In the genomic region with DNA sequence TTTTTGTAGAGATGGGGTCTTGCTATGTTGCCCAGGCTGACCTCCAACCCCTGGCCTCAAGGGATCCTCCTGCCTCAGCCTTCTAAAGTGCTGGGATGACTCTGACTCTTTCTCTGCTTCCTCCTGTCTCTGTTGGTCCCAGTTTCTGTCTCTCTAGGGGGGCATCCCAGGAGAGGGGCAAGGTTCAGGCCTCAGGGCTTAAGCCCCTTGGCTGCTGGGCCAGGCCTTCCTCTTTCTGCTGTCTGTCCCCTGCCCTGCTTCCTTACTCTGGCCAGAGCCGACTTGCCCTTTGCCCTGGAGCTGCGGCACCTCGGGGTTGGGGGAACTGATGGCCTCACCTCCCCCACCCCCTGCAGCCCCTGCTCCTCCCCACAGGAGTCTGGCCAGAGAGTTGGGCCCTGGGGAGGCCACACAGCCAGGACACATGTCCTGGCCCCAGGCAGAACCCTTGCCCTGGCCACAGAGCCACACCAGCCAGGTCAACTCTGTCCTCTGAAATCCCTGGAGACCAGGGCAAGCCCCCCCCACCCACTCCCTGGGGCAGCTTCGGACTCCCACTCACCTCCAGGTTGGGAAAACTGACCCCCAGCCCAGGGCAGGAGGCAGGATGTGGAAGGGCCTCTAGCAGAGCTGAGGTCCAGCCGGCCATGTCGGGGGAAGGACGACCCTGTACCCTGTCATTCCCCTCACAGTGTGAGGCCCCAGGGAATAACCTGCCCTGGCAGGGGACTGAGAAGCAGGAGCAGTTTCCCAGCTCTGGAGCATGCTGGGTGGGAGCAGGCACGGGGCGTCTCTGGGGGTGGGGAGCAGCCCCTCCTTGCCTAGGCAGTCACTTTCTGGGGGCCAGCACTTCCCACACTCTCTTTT, we compare ENCODE assay signal across 1 cellular context.
A peak's percentile ranks its signal among the peaks of the same experiment; 100 is the strongest.
TF ChIP-seq lines count a peak whose summit lies in the region.

No MANE protein-coding gene starts in this region.

TF ChIP-seq in HepG2, 621 proteins besides CTCF, POLR2A, EP300 and RAD21 (continued from another document and continues in another):
- TF ChIP-seq CEBPG (CRISPR knock-in tag; IDR thresholded peaks at IDR 0.05) (no peak), ZNF446 (CRISPR knock-in tag; IDR thresholded peaks at IDR 0.05) (no peak), PAF1 (CRISPR knock-in tag; IDR thresholded peaks at IDR 0.05) (no peak), FOXA3 (CRISPR knock-in tag; IDR thresholded peaks at IDR 0.05) (peak; percentile 44; the same call in 1 of the 2 replicates), GTF2F1 (IDR thresholded peaks at IDR 0.05; ENCODE audit: low read length) (no peak), SMAD3 (CRISPR knock-in tag; IDR thresholded peaks at IDR 0.05) (no peak), MAZ (IDR thresholded peaks at IDR 0.05; ENCODE audit: borderline replicate concordance, low read depth, low read length) (no peak), MAZ (CRISPR knock-in tag; IDR thresholded peaks at IDR 0.05; ENCODE audit: low read depth) (peak; percentile 47; the same call in 1 of the 2 replicates), ELF3 (CRISPR knock-in tag; IDR thresholded peaks at IDR 0.05) (no peak), ZNF776 (CRISPR knock-in tag; IDR thresholded peaks at IDR 0.05) (no peak; the same call in 1 of the 2 replicates), ZNF558 (CRISPR knock-in tag; IDR thresholded peaks at IDR 0.05; ENCODE audit: borderline replicate concordance) (no peak), ZSCAN29 (CRISPR knock-in tag; conservative IDR thresholded peaks at IDR 0.05) (no peak; the same call in 1 of the 2 replicates), HNRNPK (IDR thresholded peaks at IDR 0.05; ENCODE audit: low read depth, low read length, poor library complexity, severe bottlenecking) (no peak), ZSCAN22 (CRISPR knock-in tag; IDR thresholded peaks at IDR 0.05) (no peak), FOXC1 (CRISPR knock-in tag; IDR thresholded peaks at IDR 0.05; ENCODE audit: borderline replicate concordance) (no peak; the same call in 1 of the 2 replicates), FOXJ3 (CRISPR knock-in tag; IDR thresholded peaks at IDR 0.05; ENCODE audit: borderline replicate concordance) (no peak), ZNF839 (CRISPR knock-in tag; IDR thresholded peaks at IDR 0.05; ENCODE audit: borderline replicate concordance) (no peak; the same call in 1 of the 2 replicates), TCF12 (IDR thresholded peaks at IDR 0.05) (no peak), TCF12 (CRISPR knock-in tag; IDR thresholded peaks at IDR 0.05) (0 out of 2 replicates have a peak, but pooled peaks have one; percentile 60), GLI4 (CRISPR knock-in tag; IDR thresholded peaks at IDR 0.05; ENCODE audit: borderline replicate concordance) (no peak), ZBTB8A (CRISPR knock-in tag; IDR thresholded peaks at IDR 0.05; ENCODE audit: borderline replicate concordance, low read depth) (no peak), SYNCRIP (IDR thresholded peaks at IDR 0.05; ENCODE audit: insufficient read depth, low read depth, low read length) (no peak), KDM6A (CRISPR knock-in tag; IDR thresholded peaks at IDR 0.05; ENCODE audit: low read depth) (peak; percentile 83), SKI (IDR thresholded peaks at IDR 0.05; ENCODE audit: partially characterized antibody) (peak; percentile 8), MAFF (IDR thresholded peaks at IDR 0.05; ENCODE audit: low read depth, low read length) (no peak), ZNF225 (CRISPR knock-in tag; IDR thresholded peaks at IDR 0.05) (no peak), SRF (IDR thresholded peaks at IDR 0.05; ENCODE audit: low read depth, low read length) (no peak), ZFP37 (CRISPR knock-in tag; IDR thresholded peaks at IDR 0.05; ENCODE audit: borderline replicate concordance) (no peak), ZNF24 (IDR thresholded peaks at IDR 0.05) (no peak), ZNF224 (CRISPR knock-in tag; IDR thresholded peaks at IDR 0.05) (no peak), ZNF138 (CRISPR knock-in tag; IDR thresholded peaks at IDR 0.05; ENCODE audit: low read depth) (no peak), ZBTB42 (CRISPR knock-in tag; IDR thresholded peaks at IDR 0.05) (no peak; the same call in 1 of the 2 replicates), GABPB1 (CRISPR knock-in tag; IDR thresholded peaks at IDR 0.05) (peak; percentile 51), ZNF780A (CRISPR knock-in tag; IDR thresholded peaks at IDR 0.05) (no peak), ZNF101 (CRISPR knock-in tag; IDR thresholded peaks at IDR 0.05; ENCODE audit: borderline replicate concordance, low read depth) (no peak), ZNF652 (CRISPR knock-in tag; IDR thresholded peaks at IDR 0.05; ENCODE audit: borderline replicate concordance, low read depth) (no peak), ZNF841 (CRISPR knock-in tag; IDR thresholded peaks at IDR 0.05; ENCODE audit: borderline replicate concordance) (no peak)
- TF ChIP-seq, protein P1, sequence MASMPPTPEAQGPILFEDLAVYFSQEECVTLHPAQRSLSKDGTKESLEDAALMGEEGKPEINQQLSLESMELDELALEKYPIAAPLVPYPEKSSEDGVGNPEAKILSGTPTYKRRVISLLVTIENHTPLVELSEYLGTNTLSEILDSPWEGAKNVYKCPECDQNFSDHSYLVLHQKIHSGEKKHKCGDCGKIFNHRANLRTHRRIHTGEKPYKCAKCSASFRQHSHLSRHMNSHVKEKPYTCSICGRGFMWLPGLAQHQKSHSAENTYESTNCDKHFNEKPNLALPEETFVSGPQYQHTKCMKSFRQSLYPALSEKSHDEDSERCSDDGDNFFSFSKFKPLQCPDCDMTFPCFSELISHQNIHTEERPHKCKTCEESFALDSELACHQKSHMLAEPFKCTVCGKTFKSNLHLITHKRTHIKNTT (CRISPR knock-in tag; IDR thresholded peaks at IDR 0.05) = no peak
- TF ChIP-seq, protein P2, sequence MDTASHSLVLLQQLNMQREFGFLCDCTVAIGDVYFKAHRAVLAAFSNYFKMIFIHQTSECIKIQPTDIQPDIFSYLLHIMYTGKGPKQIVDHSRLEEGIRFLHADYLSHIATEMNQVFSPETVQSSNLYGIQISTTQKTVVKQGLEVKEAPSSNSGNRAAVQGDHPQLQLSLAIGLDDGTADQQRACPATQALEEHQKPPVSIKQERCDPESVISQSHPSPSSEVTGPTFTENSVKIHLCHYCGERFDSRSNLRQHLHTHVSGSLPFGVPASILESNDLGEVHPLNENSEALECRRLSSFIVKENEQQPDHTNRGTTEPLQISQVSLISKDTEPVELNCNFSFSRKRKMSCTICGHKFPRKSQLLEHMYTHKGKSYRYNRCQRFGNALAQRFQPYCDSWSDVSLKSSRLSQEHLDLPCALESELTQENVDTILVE (CRISPR knock-in tag; IDR thresholded peaks at IDR 0.05) = no peak; the same call in 1 of the 2 replicates
- TF ChIP-seq, protein P3, sequence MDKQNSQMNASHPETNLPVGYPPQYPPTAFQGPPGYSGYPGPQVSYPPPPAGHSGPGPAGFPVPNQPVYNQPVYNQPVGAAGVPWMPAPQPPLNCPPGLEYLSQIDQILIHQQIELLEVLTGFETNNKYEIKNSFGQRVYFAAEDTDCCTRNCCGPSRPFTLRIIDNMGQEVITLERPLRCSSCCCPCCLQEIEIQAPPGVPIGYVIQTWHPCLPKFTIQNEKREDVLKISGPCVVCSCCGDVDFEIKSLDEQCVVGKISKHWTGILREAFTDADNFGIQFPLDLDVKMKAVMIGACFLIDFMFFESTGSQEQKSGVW (CRISPR knock-in tag; IDR thresholded peaks at IDR 0.05; ENCODE audit: borderline replicate concordance) = no peak
- TF ChIP-seq, protein P4, sequence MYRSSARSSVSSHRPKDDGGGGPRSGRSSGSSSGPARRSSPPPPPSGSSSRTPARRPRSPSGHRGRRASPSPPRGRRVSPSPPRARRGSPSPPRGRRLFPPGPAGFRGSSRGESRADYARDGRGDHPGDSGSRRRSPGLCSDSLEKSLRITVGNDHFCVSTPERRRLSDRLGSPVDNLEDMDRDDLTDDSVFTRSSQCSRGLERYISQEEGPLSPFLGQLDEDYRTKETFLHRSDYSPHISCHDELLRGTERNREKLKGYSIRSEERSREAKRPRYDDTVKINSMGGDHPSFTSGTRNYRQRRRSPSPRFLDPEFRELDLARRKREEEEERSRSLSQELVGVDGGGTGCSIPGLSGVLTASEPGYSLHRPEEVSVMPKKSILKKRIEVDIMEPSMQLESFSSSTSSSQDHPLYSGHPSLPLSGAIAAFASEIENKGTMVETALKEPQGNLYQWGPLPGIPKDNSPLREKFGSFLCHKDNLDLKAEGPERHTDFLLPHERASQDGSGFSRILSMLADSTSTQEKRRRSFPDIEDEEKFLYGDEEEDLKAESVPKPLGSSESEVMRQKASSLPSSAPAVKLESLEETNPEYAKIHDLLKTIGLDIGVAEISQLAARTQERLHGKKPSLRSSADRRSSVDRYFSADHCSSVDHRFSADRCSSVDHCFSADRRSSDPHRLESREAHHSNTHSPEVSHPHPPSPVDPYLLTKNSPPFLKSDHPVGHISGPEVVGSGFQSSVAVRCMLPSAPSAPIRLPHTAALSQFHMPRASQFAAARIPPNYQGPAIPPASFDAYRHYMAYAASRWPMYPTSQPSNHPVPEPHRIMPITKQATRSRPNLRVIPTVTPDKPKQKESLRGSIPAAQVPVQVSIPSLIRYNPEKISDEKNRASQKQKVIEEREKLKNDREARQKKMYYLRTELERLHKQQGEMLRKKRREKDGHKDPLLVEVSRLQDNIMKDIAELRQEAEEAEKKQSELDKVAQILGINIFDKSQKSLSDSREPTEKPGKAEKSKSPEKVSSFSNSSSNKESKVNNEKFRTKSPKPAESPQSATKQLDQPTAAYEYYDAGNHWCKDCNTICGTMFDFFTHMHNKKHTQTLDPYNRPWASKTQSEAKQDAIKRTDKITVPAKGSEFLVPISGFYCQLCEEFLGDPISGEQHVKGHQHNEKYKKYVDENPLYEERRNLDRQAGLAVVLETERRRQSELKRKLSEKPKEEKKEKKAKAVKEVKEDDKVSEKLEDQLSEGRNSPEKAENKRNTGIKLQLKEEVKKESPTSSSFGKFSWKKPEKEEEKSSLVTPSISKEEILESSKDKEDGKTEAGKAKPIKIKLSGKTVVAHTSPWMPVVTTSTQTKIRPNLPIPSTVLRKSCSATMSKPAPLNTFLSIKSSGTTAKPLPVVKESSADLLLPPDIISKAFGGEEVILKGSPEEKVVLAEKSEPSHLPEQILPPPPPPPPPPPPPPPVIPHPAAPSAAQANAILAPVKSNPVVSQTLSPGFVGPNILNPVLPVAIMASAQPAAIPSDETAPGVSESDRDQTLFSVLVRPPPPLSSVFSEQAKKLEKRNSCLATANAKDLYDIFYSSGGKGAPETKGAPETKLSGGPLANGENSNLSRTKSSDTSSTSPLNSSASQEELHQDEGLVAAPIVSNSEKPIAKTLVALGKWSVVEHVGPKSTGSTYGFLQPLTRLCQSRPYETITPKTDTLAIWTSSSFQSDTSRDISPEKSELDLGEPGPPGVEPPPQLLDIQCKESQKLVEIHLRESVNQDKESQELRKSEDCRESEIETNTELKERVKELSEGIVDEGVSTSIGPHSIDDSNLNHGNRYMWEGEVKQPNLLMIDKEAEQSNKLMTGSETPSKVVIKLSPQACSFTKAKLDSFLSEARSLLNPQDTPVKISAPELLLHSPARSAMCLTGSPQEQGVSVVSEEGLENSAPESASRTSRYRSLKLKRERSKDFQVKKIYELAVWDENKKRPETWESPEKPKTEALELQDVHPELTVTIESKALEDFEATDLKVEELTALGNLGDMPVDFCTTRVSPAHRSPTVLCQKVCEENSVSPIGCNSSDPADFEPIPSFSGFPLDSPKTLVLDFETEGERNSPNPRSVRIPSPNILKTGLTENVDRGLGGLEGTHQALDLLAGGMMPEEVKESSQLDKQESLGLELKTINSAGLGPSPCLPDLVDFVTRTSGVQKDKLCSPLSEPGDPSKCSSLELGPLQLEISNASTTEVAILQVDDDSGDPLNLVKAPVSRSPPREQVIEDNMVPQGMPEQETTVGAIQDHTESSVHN (CRISPR knock-in tag; IDR thresholded peaks at IDR 0.05) = no peak
- TF ChIP-seq, protein P5, sequence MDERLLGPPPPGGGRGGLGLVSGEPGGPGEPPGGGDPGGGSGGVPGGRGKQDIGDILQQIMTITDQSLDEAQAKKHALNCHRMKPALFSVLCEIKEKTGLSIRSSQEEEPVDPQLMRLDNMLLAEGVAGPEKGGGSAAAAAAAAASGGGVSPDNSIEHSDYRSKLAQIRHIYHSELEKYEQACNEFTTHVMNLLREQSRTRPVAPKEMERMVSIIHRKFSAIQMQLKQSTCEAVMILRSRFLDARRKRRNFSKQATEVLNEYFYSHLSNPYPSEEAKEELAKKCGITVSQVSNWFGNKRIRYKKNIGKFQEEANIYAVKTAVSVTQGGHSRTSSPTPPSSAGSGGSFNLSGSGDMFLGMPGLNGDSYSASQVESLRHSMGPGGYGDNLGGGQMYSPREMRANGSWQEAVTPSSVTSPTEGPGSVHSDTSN (CRISPR knock-in tag; IDR thresholded peaks at IDR 0.05) = no peak
- TF ChIP-seq, protein P6, sequence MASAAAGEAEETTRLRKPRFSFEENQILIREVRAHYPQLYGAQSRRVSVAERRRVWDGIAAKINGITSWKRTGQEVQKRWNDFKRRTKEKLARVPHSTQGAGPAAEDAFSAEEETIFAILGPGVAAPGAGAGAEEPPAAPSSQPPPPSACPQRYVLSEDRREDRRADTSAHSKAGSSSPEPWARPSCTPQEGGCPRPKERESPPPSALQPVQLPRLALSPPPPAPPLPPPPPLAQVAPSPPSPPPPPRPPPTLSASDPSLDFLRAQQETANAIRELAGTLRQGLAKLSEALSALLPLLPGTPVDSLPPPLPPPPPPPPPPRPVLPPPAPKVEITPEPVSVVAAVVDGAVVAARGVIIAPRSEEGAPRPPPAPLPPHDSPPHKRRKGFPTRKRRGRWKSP (CRISPR knock-in tag; IDR thresholded peaks at IDR 0.05) = no peak
- TF ChIP-seq, protein P7, sequence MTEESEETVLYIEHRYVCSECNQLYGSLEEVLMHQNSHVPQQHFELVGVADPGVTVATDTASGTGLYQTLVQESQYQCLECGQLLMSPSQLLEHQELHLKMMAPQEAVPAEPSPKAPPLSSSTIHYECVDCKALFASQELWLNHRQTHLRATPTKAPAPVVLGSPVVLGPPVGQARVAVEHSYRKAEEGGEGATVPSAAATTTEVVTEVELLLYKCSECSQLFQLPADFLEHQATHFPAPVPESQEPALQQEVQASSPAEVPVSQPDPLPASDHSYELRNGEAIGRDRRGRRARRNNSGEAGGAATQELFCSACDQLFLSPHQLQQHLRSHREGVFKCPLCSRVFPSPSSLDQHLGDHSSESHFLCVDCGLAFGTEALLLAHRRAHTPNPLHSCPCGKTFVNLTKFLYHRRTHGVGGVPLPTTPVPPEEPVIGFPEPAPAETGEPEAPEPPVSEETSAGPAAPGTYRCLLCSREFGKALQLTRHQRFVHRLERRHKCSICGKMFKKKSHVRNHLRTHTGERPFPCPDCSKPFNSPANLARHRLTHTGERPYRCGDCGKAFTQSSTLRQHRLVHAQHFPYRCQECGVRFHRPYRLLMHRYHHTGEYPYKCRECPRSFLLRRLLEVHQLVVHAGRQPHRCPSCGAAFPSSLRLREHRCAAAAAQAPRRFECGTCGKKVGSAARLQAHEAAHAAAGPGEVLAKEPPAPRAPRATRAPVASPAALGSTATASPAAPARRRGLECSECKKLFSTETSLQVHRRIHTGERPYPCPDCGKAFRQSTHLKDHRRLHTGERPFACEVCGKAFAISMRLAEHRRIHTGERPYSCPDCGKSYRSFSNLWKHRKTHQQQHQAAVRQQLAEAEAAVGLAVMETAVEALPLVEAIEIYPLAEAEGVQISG (CRISPR knock-in tag; IDR thresholded peaks at IDR 0.05) = peak; percentile 75; the same call in 1 of the 2 replicates
- TF ChIP-seq, protein P8, sequence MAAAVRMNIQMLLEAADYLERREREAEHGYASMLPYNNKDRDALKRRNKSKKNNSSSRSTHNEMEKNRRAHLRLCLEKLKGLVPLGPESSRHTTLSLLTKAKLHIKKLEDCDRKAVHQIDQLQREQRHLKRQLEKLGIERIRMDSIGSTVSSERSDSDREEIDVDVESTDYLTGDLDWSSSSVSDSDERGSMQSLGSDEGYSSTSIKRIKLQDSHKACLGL (CRISPR knock-in tag; IDR thresholded peaks at IDR 0.05) = 0 out of 2 replicates have a peak, but pooled peaks have one; percentile 25
